27 cellular contexts compared by ENCODE assay signal in genomic region chr11:79535606-79536005, GRCh38.
"Had no signal": no experiment of that assay in that cellular context is flagged by ENCODE, and none has a peak within 500 bp of the region (broad histone marks: within the 10 kb centered on the region; RNA-seq: fewer than 3 reads in every experiment).

No MANE protein-coding gene starts in this region.

- H3K27ac ChIP-seq: stomach, suprapubic skin, testis, thoracic aorta, thyroid gland, tibial artery, tibial nerve, transverse colon, upper lobe of left lung, upper lobe of right lung, uterus, vagina had no signal

- FAIRE-seq: urothelium cell line had no signal

- H3K9me3 ChIP-seq: stomach, suprapubic skin, testis, thoracic aorta, thyroid gland, tibial artery, tibial nerve, transverse colon, upper lobe of left lung, upper lobe of right lung, uterus, vagina had no signal

- ATAC-seq: stimulated activated effector memory CD8-positive, alpha-beta T cell treated with anti-CD3 and anti-CD28 coated beads, Interleukin-12 subunit alpha, Interleukin-12 subunit beta, amount 100 ng/mL, for 72 hours; stimulated activated memory B cell treated with anti-CD40 and anti-IgM and Interleukin-4, amounts not matched to agents 10 μg/mL and 1 μg/mL and 100 μg/mL, for 72 hours; stimulated activated naive CD8-positive, alpha-beta T cell treated with anti-CD3 and anti-CD28 coated beads, Interleukin-15, amount 100 ng/mL, for 72 hours; stimulated activated naive CD8-positive, alpha-beta T cell treated with anti-CD3 and anti-CD28 coated beads, Interleukin-15, Interleukin-2, amounts not matched to agents 100 U/mL and 50 U/mL, for 24 hours; upper lobe of right lung had no signal

- DNase-seq: stimulated activated CD4-positive, alpha-beta T cell treated with anti-CD3 and anti-CD28 coated beads, Interleukin-2, amount 100 ng/mL, for 48 hours; stimulated activated CD4-positive, alpha-beta T cell treated with anti-CD3 and anti-CD28 coated beads, Interleukin-4, amount 100 ng/mL, for 1 hour; stimulated activated CD4-positive, alpha-beta T cell treated with anti-CD3 and anti-CD28 coated beads, Interleukin-4, amount 100 ng/mL, for 24 hours; stimulated activated CD4-positive, alpha-beta T cell treated with anti-CD3 and anti-CD28 coated beads, Interleukin-4, amount 100 ng/mL, for 4 hours; stimulated activated CD8-positive, alpha-beta memory T cell treated with anti-CD3 and anti-CD28 coated beads, Interleukin-4, amount 100 ng/mL, for 48 hours; stimulated activated naive B cell treated with anti-CD40 and anti-IgM and Interleukin-4, amounts not matched to agents 10 μg/mL and 1 μg/mL and 100 μg/mL, for 72 hours; stimulated activated naive CD4-positive, alpha-beta T cell; stimulated activated naive CD4-positive, alpha-beta T cell treated with Interleukin-2 at 50 U/mL for 16 hours; stimulated activated naive CD8-positive, alpha-beta T cell treated with anti-CD3 and anti-CD28 coated beads, Interleukin-15, amount 100 ng/mL, for 72 hours; stimulated activated naive CD8-positive, alpha-beta T cell treated with anti-CD3 and anti-CD28 coated beads, Interleukin-15, Interleukin-2, amounts not matched to agents 100 U/mL and 50 U/mL, for 24 hours; stomach; substantia nigra; testis; thyroid gland; tibial artery; transverse colon; trophoblast cell; upper lobe of left lung; upper lobe of right lung; uterus had no signal

- H3K27me3 ChIP-seq: stomach, suprapubic skin, testis, thyroid gland, tibial artery, tibial nerve, transverse colon, upper lobe of left lung, upper lobe of right lung, uterus, vagina had no signal

- H3K36me3 ChIP-seq: stomach, suprapubic skin, thoracic aorta, thyroid gland, tibial artery, tibial nerve, transverse colon, upper lobe of left lung, upper lobe of right lung, uterus, vagina had no signal

- H3K4me1 ChIP-seq: stomach, testis, thyroid gland, tibial artery, tibial nerve, transverse colon, upper lobe of left lung, upper lobe of right lung, uterus, vagina had no signal

- H3K4me3 ChIP-seq: stomach, suprapubic skin, testis, thoracic aorta, thyroid gland, tibial artery, tibial nerve, transverse colon, upper lobe of left lung, upper lobe of right lung, uterus, vagina had no signal
